8 cellular contexts compared by ENCODE assay signal in the genomic region with DNA sequence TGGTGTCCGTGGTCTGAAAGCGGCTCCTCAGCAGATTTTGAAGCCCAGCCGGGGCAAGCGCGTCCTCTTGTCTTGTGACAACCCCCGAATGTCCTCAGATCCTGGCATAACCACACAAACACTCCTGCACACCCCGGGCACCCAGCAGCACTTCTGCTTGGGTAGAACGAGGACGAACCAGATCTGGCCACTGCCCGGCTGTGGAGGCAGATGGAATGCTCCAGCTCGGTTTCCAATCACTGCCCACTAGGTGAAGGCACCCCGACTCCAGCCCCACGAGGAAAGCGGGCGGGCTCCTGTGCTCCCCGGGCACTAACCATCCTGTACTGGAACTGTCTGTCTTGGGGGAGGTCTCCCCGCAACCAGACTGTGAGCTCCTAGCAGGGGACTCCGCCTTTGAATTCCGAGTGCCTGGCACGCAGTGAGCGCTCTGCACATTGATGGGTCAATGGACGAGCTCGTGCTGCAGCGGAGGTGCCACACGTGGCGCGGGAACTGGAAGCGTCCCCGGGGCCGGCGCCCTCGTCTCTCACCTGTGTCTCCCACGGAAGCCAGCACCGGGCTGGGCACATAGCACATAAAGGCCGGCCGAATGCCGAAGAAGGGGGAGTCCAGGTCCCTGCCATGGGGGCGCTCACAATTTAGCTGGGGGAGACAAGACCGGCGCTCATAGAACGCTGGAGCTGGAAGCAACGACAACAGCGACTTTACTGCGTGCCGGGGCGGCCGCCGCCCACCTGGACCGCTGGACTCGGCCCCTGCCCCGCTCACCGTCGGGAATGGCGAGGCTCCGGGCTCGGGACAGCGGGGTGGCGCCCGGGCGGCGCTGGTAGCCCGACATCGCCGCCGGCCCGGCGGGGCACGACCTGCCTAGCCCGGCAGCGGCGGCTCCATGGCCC. TPM values are rescaled to one million over a fixed set of nuclear protein-coding genes. Genes with fewer than 3 reads are reported as not detected.
DNase-seq lines count a peak whose midpoint lies in the region; ATAC-seq and TF ChIP-seq lines count a peak whose summit lies in the region.

No MANE protein-coding gene starts in this region.

- no peaks in the 10 kb centered on the region for H3K4me1 ChIP-seq in right cardiac atrium (ENCODE audit: control insufficient read depth, insufficient read depth, low read length)

- peak overlapping the region; percentile 86 for H3K4me3 Mint-ChIP-seq in activated naive CD8-positive, alpha-beta T cell treated with anti-CD3 and anti-CD28 coated beads, Interleukin-2, amount 10 ng/mL, durations not matched to agents 7 days and 5 days

- no peaks in the 10 kb centered on the region for H3K27me3 ChIP-seq in right cardiac atrium (ENCODE audit: control insufficient read depth, insufficient read depth)

- TF ChIP-seq CTCF in GM13977 (IDR thresholded peaks at IDR 0.05; ENCODE audit: extremely low read depth, insufficient read depth, missing control alignments), result no peak
- TF ChIP-seq CTCF in retinal pigment epithelial cell (conservative IDR thresholded peaks at IDR 0.05; ENCODE audit: low read depth, low read length), result no peak

- peak; percentile 27 for ATAC-seq in HG02938 (IDR thresholded peaks at IDR 0.05; ENCODE audit: unreplicated experiment)
- peak; percentile 12 for ATAC-seq in activated naive CD8-positive, alpha-beta T cell treated with anti-CD3 and anti-CD28 coated beads, Interleukin-2, amount 10 ng/mL, durations not matched to agents 7 days and 5 days (ENCODE audit: low read depth)
- ATAC-seq in right cardiac atrium, result peak; percentile 8 to 39
- no peak for ATAC-seq in HG03095 (IDR thresholded peaks at IDR 0.05; ENCODE audit: unreplicated experiment)

- H3K4me1 Mint-ChIP-seq in activated naive CD8-positive, alpha-beta T cell treated with anti-CD3 and anti-CD28 coated beads, Interleukin-2, amount 10 ng/mL, durations not matched to agents 7 days and 5 days, result peaks cover 34% of the 10 kb centered on the region

- POLR2A ChIA-PET in activated naive CD8-positive, alpha-beta T cell treated with anti-CD3 and anti-CD28 coated beads, Interleukin-2, amount 10 ng/mL, durations not matched to agents 7 days and 5 days (lab: Charles Lee), result interaction anchor here (0.6 to 1.8 kb wide), 7 partner anchors 9 to 75 kb away, joined by 3 to 7 read pairs (median 3); a partner anchor contains a TSS

- peak overlapping the region; percentile 75 for H3K4me3 ChIP-seq in right cardiac atrium (ENCODE audit: low read length)
- peak overlapping the region; percentile 71 for H3K4me3 ChIP-seq in retinal pigment epithelial cell (ENCODE audit: low read length)

- in situ Hi-C loops in GM13977 (cut with MboI; ENCODE audit: low pct_unique_long_range_greater_than_20kb, low sequenced_read_pairs, unreplicated experiment), result no loop called here

- no peaks in the 10 kb centered on the region for H3K27me3 Mint-ChIP-seq in activated naive CD8-positive, alpha-beta T cell treated with anti-CD3 and anti-CD28 coated beads, Interleukin-2, amount 10 ng/mL, durations not matched to agents 7 days and 5 days

- H3K9me3 ChIP-seq in right cardiac atrium (ENCODE audit: control insufficient read depth, low read length), result no peaks in the 10 kb centered on the region

- intact Hi-C loops in right cardiac atrium (cut with DNase I), result no loop called here

- WGBS in right cardiac atrium, result 9% methylated on average over 71 of the region's 71 CpGs

- H3K36me3 Mint-ChIP-seq in activated naive CD8-positive, alpha-beta T cell treated with anti-CD3 and anti-CD28 coated beads, Interleukin-2, amount 10 ng/mL, durations not matched to agents 7 days and 5 days, result peaks cover 24% of the 10 kb centered on the region

- H3K27ac Mint-ChIP-seq in activated naive CD8-positive, alpha-beta T cell treated with anti-CD3 and anti-CD28 coated beads, Interleukin-2, amount 10 ng/mL, durations not matched to agents 7 days and 5 days, result peak overlapping the region; percentile 90

- no peak overlapping the region for H3K27ac ChIP-seq in right cardiac atrium (ENCODE audit: low read length)

- H3K9me3 Mint-ChIP-seq in activated naive CD8-positive, alpha-beta T cell treated with anti-CD3 and anti-CD28 coated beads, Interleukin-2, amount 10 ng/mL, durations not matched to agents 7 days and 5 days, result no peaks in the 10 kb centered on the region

- DNase-seq in A172 (ENCODE audit: low spot score) (peak; percentile 57), GM13977 (ENCODE audit: low spot score) (peak; percentile 67), OCI-M1 (lab: John Stamatoyannopoulos, UW) (peak; percentile 43), right cardiac atrium (peak in 2 of 3 donors; percentile 43 to 72), retinal pigment epithelial cell (ENCODE audit: low read depth) (peak; percentile 35)
- peak; percentile 57 for DNase-seq in activated naive CD8-positive, alpha-beta T cell treated with anti-CD3 and anti-CD28 coated beads, Interleukin-2, amount 10 ng/mL, durations not matched to agents 7 days and 5 days

RNA-seq across cellular contexts. Expression of a gene that starts 0.6 kb away (rescaled TPM):
- total RNA-seq in A172 (2014; rRNA removed; shearing (Covaris generic)), result 99.2 and 148 TPM in 2 replicates
- total RNA-seq in activated naive CD8-positive, alpha-beta T cell treated with anti-CD3 and anti-CD28 coated beads, Interleukin-2, amount 10 ng/mL, durations not matched to agents 7 days and 5 days, result 10 to 100 TPM; 55.5 to 56.2 TPM
- 10 to 100 TPM; 18.2 to 22.9 (median 20.1) TPM for total RNA-seq in right cardiac atrium
- 13.6 TPM for polyA plus RNA-seq in right cardiac atrium

RNA-seq across cellular contexts. Expression of a gene that starts 0.7 kb away (rescaled TPM):
- 135 and 169 TPM in 2 replicates for total RNA-seq in A172 (2014; rRNA removed; shearing (Covaris generic))
- total RNA-seq in activated naive CD8-positive, alpha-beta T cell treated with anti-CD3 and anti-CD28 coated beads, Interleukin-2, amount 10 ng/mL, durations not matched to agents 7 days and 5 days, result 10 to 100 TPM; 60.6 to 65.6 TPM
- total RNA-seq in right cardiac atrium, result 10 to 100 TPM; 50.8 to 58.5 (median 56.8) TPM
- 63.4 TPM for polyA plus RNA-seq in right cardiac atrium

RNA-seq across cellular contexts. Expression of a gene that starts 9.8 kb away (rescaled TPM):
- total RNA-seq in A172 (2014; rRNA removed; shearing (Covaris generic)), result 16.9 and 23.8 TPM in 2 replicates
- 1 to 10 TPM; 9.6 to 9.9 TPM for total RNA-seq in activated naive CD8-positive, alpha-beta T cell treated with anti-CD3 and anti-CD28 coated beads, Interleukin-2, amount 10 ng/mL, durations not matched to agents 7 days and 5 days
- total RNA-seq in right cardiac atrium, result 1 to 10 TPM; 3.2 to 4.4 (median 3.9) TPM
- 3.7 TPM for polyA plus RNA-seq in right cardiac atrium

RNA-seq across cellular contexts. Expression of a gene that starts 29.8 kb away (rescaled TPM):
- 16.6 and 17.6 TPM in 2 replicates for total RNA-seq in A172 (2014; rRNA removed; shearing (Covaris generic))
- 10 to 100 TPM; 22.8 to 23.0 TPM for total RNA-seq in activated naive CD8-positive, alpha-beta T cell treated with anti-CD3 and anti-CD28 coated beads, Interleukin-2, amount 10 ng/mL, durations not matched to agents 7 days and 5 days
- 10 to 100 TPM in 1 of 4 donors, 1 to 10 TPM in 3; 8.8 to 12.3 (median 9.2) TPM for total RNA-seq in right cardiac atrium
- 7.7 TPM for polyA plus RNA-seq in right cardiac atrium

RNA-seq across cellular contexts. Expression of a gene that starts 36.3 kb away (rescaled TPM):
- 0.95 and 1.1 TPM in 2 replicates for total RNA-seq in A172 (2014; rRNA removed; shearing (Covaris generic))
- total RNA-seq in activated naive CD8-positive, alpha-beta T cell treated with anti-CD3 and anti-CD28 coated beads, Interleukin-2, amount 10 ng/mL, durations not matched to agents 7 days and 5 days, result under 1 TPM; 0.45 to 0.61 TPM
- total RNA-seq in right cardiac atrium, result 1 to 10 TPM in 2 of 4 donors, under 1 TPM in 2; 0.76 to 2.1 (median 1.0) TPM
- polyA plus RNA-seq in right cardiac atrium, result 0.68 TPM
